Comparison of ENCODE assay signal across 2 cellular contexts in the genomic region with DNA sequence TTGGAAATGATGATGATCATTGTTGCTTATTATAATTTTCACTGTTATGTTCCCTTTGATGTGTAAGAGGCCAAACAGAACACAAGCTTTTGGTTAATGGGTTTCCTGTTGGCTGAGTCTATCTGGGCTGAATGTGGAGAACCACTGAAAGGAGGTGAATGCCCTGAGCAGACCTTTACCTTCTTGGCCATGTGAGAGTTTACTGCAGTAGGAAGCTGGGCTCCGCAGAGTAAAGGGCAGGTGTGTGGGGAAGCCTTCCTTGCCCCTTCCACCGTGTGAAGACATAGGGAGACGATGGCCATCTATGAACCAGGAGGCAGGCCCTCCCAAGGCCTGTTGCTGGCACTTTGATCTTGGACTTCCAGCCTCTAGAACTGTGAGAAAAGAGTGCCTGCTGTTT.
TF ChIP-seq lines count a peak whose summit lies in the region.

No MANE protein-coding gene starts in this region.

TF ChIP-seq in IMR-90, 13 proteins besides CTCF, POLR2A, EP300 and RAD21:
- TF ChIP-seq RFX5 (IDR thresholded peaks at IDR 0.05; ENCODE audit: low read depth, low read length) (no peak), BHLHE40 (IDR thresholded peaks at IDR 0.05; ENCODE audit: low read depth, low read length) (no peak), CEBPB (IDR thresholded peaks at IDR 0.05; ENCODE audit: low read depth, low read length) (no peak)
TF ChIP-seq in IMR-90: peak in this region for 0.

TF ChIP-seq in WTC11, 78 proteins besides CTCF, POLR2A, EP300 and RAD21:
- no peak for TF ChIP-seq NR3C1 (CRISPR knock-in tag; conservative IDR thresholded peaks at IDR 0.05; ENCODE audit: low read depth)
- TF ChIP-seq USF1 (CRISPR knock-in tag; IDR thresholded peaks at IDR 0.05), result no peak
